ENCODE assay signal across 21 cellular contexts in the genomic region with DNA sequence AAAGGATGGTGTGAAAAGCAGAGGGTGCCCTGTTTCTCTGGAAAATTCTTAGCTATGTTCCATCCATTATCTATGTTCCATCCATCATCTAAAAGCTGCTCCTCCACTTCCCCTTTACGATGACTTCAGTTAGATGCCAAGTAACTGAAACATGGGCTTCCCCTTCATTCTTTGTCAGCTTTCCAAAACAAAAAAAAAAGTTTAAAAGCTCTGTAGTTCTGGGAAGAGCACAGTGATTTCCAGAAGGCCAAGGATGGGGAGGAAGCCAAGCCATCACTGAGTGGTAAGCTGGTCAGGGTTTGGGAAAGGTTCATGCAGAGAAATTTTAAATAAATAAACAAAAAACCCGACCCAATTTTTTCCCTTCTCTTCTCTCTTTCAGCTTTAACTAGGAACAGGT.
"Had no signal": no experiment of that assay in that cellular context is flagged by ENCODE, and none has a peak within 500 bp of the region (broad histone marks: within the 10 kb centered on the region; RNA-seq: fewer than 3 reads in every experiment).

No MANE protein-coding gene starts in this region.

- H3K27me3 ChIP-seq: brain microvascular endothelial cell, heart right ventricle, upper lobe of right lung had no signal

- H3K4me3 ChIP-seq: heart right ventricle, prostate gland, upper lobe of right lung had no signal

- DNase-seq: activated CD4-positive, alpha-beta memory T cell treated with anti-CD3 and anti-CD28 coated beads for 36 hours; activated CD4-positive, alpha-beta T cell treated with anti-CD3 and anti-CD28 coated beads for 48 hours; activated naive CD4-positive, alpha-beta T cell treated with Interleukin-2 at 50 U/mL for 16 hours; activated naive CD8-positive, alpha-beta T cell treated with anti-CD3 and anti-CD28 coated beads for 36 hours; activated T-cell treated with anti-CD3 and anti-CD28 coated beads, Interleukin-2, amount 50 U/mL, for 48 hours; brain microvascular endothelial cell; caudate nucleus; effector CD8-positive, alpha-beta T cell; foreskin fibroblast; heart right ventricle; islet precursor cell; left cardiac atrium; midbrain; natural killer cell; stimulated activated CD4-positive, alpha-beta T cell treated with anti-CD3 and anti-CD28 coated beads, Interleukin-2, amount 100 ng/mL, for 48 hours; stimulated activated CD8-positive, alpha-beta memory T cell treated with anti-CD3 and anti-CD28 coated beads, Interleukin-4, amount 100 ng/mL, for 48 hours; stimulated activated naive B cell treated with anti-CD40 and anti-IgM and Interleukin-4, amounts not matched to agents 10 μg/mL and 1 μg/mL and 100 μg/mL, for 72 hours; T-helper 1 cell; T-helper 9 cell; upper lobe of right lung had no signal

- ATAC-seq: heart right ventricle; natural killer cell; stimulated activated naive B cell treated with anti-CD40 and anti-IgM and Interleukin-4, amounts not matched to agents 10 μg/mL and 1 μg/mL and 100 μg/mL, for 72 hours; upper lobe of right lung had no signal

- H3K4me3 Mint-ChIP-seq: activated CD4-positive, alpha-beta memory T cell treated with anti-CD3 and anti-CD28 coated beads for 36 hours; activated naive CD8-positive, alpha-beta T cell treated with anti-CD3 and anti-CD28 coated beads for 36 hours; natural killer cell had no signal

- H3K4me1 Mint-ChIP-seq: activated naive CD8-positive, alpha-beta T cell treated with anti-CD3 and anti-CD28 coated beads for 36 hours; natural killer cell; stimulated activated naive B cell treated with anti-CD40 and anti-IgM and Interleukin-4, amounts not matched to agents 10 μg/mL and 1 μg/mL and 100 μg/mL, for 72 hours had no signal

- H3K27me3 Mint-ChIP-seq: activated CD4-positive, alpha-beta memory T cell treated with anti-CD3 and anti-CD28 coated beads for 36 hours; activated naive CD8-positive, alpha-beta T cell treated with anti-CD3 and anti-CD28 coated beads for 36 hours; stimulated activated naive B cell treated with anti-CD40 and anti-IgM and Interleukin-4, amounts not matched to agents 10 μg/mL and 1 μg/mL and 100 μg/mL, for 72 hours had no signal

- H3K9me3 Mint-ChIP-seq: activated CD4-positive, alpha-beta memory T cell treated with anti-CD3 and anti-CD28 coated beads for 36 hours; activated naive CD8-positive, alpha-beta T cell treated with anti-CD3 and anti-CD28 coated beads for 36 hours; natural killer cell; stimulated activated naive B cell treated with anti-CD40 and anti-IgM and Interleukin-4, amounts not matched to agents 10 μg/mL and 1 μg/mL and 100 μg/mL, for 72 hours had no signal

- H3K36me3 ChIP-seq: brain microvascular endothelial cell, prostate gland had no signal

- H3K27ac Mint-ChIP-seq: activated CD4-positive, alpha-beta memory T cell treated with anti-CD3 and anti-CD28 coated beads for 36 hours; activated naive CD8-positive, alpha-beta T cell treated with anti-CD3 and anti-CD28 coated beads for 36 hours; natural killer cell; stimulated activated naive B cell treated with anti-CD40 and anti-IgM and Interleukin-4, amounts not matched to agents 10 μg/mL and 1 μg/mL and 100 μg/mL, for 72 hours had no signal

- H3K27ac ChIP-seq: brain microvascular endothelial cell, heart right ventricle, prostate gland, upper lobe of right lung had no signal

- H3K36me3 Mint-ChIP-seq: natural killer cell had no signal

- H3K9me3 ChIP-seq: prostate gland, upper lobe of right lung had no signal

- H3K4me1 ChIP-seq: prostate gland, upper lobe of right lung had no signal
